Comparison of ENCODE assay signal across 3 cellular contexts in the genomic region with DNA sequence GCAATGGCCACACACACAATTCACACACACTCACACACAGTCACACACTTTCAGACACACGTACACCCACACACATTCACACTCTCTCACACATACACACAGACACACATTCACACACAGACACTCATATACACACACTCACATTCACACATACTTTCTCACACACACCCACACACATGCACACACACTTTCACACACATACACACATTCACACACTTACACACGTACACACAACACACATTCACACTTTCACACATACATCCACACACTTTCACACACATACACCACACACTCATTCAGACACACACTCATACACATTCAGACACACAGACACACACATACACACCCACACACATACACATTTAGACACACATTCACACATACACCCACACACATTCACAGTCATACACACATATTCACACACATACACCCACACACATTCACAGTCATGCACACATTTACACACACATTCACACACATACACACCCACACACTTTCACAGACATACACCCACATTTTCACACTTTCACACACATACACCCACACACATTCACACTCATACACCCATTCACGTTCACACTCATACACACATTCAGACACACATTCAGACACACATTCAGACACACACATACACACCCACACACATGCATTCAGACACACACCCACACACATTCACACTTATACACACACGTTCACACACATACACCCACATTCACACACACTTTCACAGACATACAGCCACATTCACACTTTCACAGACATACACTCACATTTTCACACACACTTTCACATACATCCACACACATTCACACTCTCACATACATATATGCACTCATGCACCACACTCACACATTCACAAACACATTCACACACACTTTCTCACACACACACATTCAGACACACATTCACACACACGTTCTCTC.
A peak's percentile ranks its signal among the peaks of the same experiment; 100 is the strongest.
TF ChIP-seq lines count a peak whose summit lies in the region.

No MANE protein-coding gene starts in this region.

TF ChIP-seq in HEK293, 187 proteins besides CTCF, POLR2A, EP300 and RAD21 (continues in another document):
- TF ChIP-seq ZNF701 (tag by site-specific recombination; IDR thresholded peaks at IDR 0.05) (no peak), ZNF138 (tag by site-specific recombination; IDR thresholded peaks at IDR 0.05; ENCODE audit: borderline replicate concordance) (no peak), ZNF624 (tag by site-specific recombination; IDR thresholded peaks at IDR 0.05) (no peak), ZNF660 (tag by site-specific recombination; IDR thresholded peaks at IDR 0.05) (no peak), ZNF214 (tag by site-specific recombination; IDR thresholded peaks at IDR 0.05; ENCODE audit: borderline replicate concordance) (no peak), ZNF621 (tag by site-specific recombination; IDR thresholded peaks at IDR 0.05) (peak; percentile 46; the same call in 1 of the 2 replicates), ZNF777 (tag by site-specific recombination; IDR thresholded peaks at IDR 0.05; ENCODE audit: borderline replicate concordance) (peak; percentile 5; the same call in 1 of the 2 replicates), FEZF1 (tag by site-specific recombination; IDR thresholded peaks at IDR 0.05) (no peak), ZNF114 (tag by site-specific recombination; IDR thresholded peaks at IDR 0.05) (no peak; the same call in 1 of the 2 replicates), MEIS1 (CRISPR knock-in tag; IDR thresholded peaks at IDR 0.05; ENCODE audit: borderline replicate concordance) (no peak), ZNF404 (tag by site-specific recombination; IDR thresholded peaks at IDR 0.05) (no peak), ZNF510 (tag by site-specific recombination; IDR thresholded peaks at IDR 0.05; ENCODE audit: insufficient replicate concordance) (no peak), GLIS1 (tag by site-specific recombination; IDR thresholded peaks at IDR 0.05) (no peak)
- TF ChIP-seq, protein P1, sequence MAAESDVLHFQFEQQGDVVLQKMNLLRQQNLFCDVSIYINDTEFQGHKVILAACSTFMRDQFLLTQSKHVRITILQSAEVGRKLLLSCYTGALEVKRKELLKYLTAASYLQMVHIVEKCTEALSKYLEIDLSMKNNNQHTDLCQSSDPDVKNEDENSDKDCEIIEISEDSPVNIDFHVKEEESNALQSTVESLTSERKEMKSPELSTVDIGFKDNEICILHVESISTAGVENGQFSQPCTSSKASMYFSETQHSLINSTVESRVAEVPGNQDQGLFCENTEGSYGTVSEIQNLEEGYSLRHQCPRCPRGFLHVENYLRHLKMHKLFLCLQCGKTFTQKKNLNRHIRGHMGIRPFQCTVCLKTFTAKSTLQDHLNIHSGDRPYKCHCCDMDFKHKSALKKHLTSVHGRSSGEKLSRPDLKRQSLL (tag by site-specific recombination; IDR thresholded peaks at IDR 0.05) = no peak
- TF ChIP-seq, protein P2, sequence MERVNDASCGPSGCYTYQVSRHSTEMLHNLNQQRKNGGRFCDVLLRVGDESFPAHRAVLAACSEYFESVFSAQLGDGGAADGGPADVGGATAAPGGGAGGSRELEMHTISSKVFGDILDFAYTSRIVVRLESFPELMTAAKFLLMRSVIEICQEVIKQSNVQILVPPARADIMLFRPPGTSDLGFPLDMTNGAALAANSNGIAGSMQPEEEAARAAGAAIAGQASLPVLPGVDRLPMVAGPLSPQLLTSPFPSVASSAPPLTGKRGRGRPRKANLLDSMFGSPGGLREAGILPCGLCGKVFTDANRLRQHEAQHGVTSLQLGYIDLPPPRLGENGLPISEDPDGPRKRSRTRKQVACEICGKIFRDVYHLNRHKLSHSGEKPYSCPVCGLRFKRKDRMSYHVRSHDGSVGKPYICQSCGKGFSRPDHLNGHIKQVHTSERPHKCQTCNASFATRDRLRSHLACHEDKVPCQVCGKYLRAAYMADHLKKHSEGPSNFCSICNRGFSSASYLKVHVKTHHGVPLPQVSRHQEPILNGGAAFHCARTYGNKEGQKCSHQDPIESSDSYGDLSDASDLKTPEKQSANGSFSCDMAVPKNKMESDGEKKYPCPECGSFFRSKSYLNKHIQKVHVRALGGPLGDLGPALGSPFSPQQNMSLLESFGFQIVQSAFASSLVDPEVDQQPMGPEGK (tag by site-specific recombination; IDR thresholded peaks at IDR 0.05) = no peak
- TF ChIP-seq, protein P3, sequence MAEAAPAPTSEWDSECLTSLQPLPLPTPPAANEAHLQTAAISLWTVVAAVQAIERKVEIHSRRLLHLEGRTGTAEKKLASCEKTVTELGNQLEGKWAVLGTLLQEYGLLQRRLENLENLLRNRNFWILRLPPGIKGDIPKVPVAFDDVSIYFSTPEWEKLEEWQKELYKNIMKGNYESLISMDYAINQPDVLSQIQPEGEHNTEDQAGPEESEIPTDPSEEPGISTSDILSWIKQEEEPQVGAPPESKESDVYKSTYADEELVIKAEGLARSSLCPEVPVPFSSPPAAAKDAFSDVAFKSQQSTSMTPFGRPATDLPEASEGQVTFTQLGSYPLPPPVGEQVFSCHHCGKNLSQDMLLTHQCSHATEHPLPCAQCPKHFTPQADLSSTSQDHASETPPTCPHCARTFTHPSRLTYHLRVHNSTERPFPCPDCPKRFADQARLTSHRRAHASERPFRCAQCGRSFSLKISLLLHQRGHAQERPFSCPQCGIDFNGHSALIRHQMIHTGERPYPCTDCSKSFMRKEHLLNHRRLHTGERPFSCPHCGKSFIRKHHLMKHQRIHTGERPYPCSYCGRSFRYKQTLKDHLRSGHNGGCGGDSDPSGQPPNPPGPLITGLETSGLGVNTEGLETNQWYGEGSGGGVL (tag by site-specific recombination; IDR thresholded peaks at IDR 0.05) = no peak

TF ChIP-seq in GM12878, 131 proteins besides CTCF, POLR2A, EP300 and RAD21:
- TF ChIP-seq SPI1 (IDR thresholded peaks at IDR 0.05; ENCODE audit: borderline replicate concordance, insufficient read depth, low read depth, low read length) = no peak
- TF ChIP-seq NFIC (IDR thresholded peaks at IDR 0.05; ENCODE audit: low read depth, low read length) = 0 out of 2 replicates have a peak, but pooled peaks have one; percentile 35
- TF ChIP-seq, protein P4, sequence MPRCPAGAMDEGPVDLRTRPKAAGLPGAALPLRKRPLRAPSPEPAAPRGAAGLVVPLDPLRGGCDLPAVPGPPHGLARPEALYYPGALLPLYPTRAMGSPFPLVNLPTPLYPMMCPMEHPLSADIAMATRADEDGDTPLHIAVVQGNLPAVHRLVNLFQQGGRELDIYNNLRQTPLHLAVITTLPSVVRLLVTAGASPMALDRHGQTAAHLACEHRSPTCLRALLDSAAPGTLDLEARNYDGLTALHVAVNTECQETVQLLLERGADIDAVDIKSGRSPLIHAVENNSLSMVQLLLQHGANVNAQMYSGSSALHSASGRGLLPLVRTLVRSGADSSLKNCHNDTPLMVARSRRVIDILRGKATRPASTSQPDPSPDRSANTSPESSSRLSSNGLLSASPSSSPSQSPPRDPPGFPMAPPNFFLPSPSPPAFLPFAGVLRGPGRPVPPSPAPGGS (IDR thresholded peaks at IDR 0.05; ENCODE audit: borderline replicate concordance, insufficient read depth, low read depth, low read length, poor library complexity, severe bottlenecking) = peak; percentile 85
- TF ChIP-seq RFX5 (IDR thresholded peaks at IDR 0.05; ENCODE audit: low read depth, low read length) = no peak
TF ChIP-seq in GM12878: peak in this region for 2.

TF ChIP-seq in SK-N-SH treated with all-trans-retinoic acid at 6 μM for 48 hours, 23 proteins besides CTCF, POLR2A, EP300 and RAD21:
- TF ChIP-seq, protein P5, sequence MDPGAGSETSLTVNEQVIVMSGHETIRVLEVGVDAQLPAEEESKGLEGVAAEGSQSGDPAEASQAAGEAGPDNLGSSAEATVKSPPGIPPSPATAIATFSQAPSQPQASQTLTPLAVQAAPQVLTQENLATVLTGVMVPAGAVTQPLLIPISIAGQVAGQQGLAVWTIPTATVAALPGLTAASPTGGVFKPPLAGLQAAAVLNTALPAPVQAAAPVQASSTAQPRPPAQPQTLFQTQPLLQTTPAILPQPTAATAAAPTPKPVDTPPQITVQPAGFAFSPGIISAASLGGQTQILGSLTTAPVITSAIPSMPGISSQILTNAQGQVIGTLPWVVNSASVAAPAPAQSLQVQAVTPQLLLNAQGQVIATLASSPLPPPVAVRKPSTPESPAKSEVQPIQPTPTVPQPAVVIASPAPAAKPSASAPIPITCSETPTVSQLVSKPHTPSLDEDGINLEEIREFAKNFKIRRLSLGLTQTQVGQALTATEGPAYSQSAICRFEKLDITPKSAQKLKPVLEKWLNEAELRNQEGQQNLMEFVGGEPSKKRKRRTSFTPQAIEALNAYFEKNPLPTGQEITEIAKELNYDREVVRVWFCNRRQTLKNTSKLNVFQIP (CRISPR knock-in tag; IDR thresholded peaks at IDR 0.05; ENCODE audit: borderline replicate concordance, low read depth) = no peak
- TF ChIP-seq OSR1 (CRISPR knock-in tag; IDR thresholded peaks at IDR 0.05) (no peak), ESRRG (CRISPR knock-in tag; IDR thresholded peaks at IDR 0.05) (no peak), ZNF8 (CRISPR knock-in tag; IDR thresholded peaks at IDR 0.05) (no peak), SNAI2 (CRISPR knock-in tag; IDR thresholded peaks at IDR 0.05) (no peak), ZFP3 (CRISPR knock-in tag; IDR thresholded peaks at IDR 0.05) (no peak), ZNF70 (CRISPR knock-in tag; IDR thresholded peaks at IDR 0.05) (no peak), ZNF565 (CRISPR knock-in tag; conservative IDR thresholded peaks at IDR 0.05; ENCODE audit: low read depth) (no peak), ISL1 (CRISPR knock-in tag; IDR thresholded peaks at IDR 0.05) (no peak), GLIS3 (CRISPR knock-in tag; IDR thresholded peaks at IDR 0.05) (no peak), ZFP30 (CRISPR knock-in tag; IDR thresholded peaks at IDR 0.05) (no peak), ARNTL (CRISPR knock-in tag; IDR thresholded peaks at IDR 0.05; ENCODE audit: borderline replicate concordance, low read depth) (no peak), BACH2 (CRISPR knock-in tag; IDR thresholded peaks at IDR 0.05; ENCODE audit: borderline replicate concordance) (no peak), CSDC2 (CRISPR knock-in tag; IDR thresholded peaks at IDR 0.05) (no peak), ZC3H10 (CRISPR knock-in tag; IDR thresholded peaks at IDR 0.05) (no peak), TCF4 (CRISPR knock-in tag; IDR thresholded peaks at IDR 0.05; ENCODE audit: borderline replicate concordance) (no peak), RARB (CRISPR knock-in tag; IDR thresholded peaks at IDR 0.05) (no peak)
- TF ChIP-seq, protein P6, sequence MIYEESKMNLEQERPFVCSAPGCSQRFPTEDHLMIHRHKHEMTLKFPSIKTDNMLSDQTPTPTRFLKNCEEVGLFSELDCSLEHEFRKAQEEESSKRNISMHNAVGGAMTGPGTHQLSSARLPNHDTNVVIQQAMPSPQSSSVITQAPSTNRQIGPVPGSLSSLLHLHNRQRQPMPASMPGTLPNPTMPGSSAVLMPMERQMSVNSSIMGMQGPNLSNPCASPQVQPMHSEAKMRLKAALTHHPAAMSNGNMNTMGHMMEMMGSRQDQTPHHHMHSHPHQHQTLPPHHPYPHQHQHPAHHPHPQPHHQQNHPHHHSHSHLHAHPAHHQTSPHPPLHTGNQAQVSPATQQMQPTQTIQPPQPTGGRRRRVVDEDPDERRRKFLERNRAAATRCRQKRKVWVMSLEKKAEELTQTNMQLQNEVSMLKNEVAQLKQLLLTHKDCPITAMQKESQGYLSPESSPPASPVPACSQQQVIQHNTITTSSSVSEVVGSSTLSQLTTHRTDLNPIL (CRISPR knock-in tag; IDR thresholded peaks at IDR 0.05; ENCODE audit: low read depth) = no peak
- TF ChIP-seq, protein P7, sequence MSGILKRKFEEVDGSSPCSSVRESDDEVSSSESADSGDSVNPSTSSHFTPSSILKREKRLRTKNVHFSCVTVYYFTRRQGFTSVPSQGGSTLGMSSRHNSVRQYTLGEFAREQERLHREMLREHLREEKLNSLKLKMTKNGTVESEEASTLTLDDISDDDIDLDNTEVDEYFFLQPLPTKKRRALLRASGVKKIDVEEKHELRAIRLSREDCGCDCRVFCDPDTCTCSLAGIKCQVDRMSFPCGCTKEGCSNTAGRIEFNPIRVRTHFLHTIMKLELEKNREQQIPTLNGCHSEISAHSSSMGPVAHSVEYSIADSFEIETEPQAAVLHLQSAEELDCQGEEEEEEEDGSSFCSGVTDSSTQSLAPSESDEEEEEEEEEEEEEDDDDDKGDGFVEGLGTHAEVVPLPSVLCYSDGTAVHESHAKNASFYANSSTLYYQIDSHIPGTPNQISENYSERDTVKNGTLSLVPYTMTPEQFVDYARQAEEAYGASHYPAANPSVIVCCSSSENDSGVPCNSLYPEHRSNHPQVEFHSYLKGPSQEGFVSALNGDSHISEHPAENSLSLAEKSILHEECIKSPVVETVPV (CRISPR knock-in tag; IDR thresholded peaks at IDR 0.05) = no peak
